ENCODE assay signal across 8 cellular contexts in genomic region chr6:81938014-81938761, GRCh38.
DNase-seq lines count a peak whose midpoint lies in the region; ATAC-seq, FAIRE-seq and TF ChIP-seq lines count a peak whose summit lies in the region.

No MANE protein-coding gene starts in this region.

- peaks cover 31% of the 10 kb centered on the region for H3K4me1 ChIP-seq in mesodermal cell (ENCODE audit: control insufficient read depth, insufficient read depth, low read length, poor library complexity, severe bottlenecking)
- peaks cover 6 to 20% of the 10 kb centered on the region in 2 donors for H3K4me1 ChIP-seq in ascending aorta

- FAIRE-seq in GM19239 (lab: Jason Lieb, UNC) = peak; percentile 49

- no peaks in the 10 kb centered on the region for H3K27me3 ChIP-seq in ascending aorta

- ATAC-seq in HG03520 (IDR thresholded peaks at IDR 0.05; ENCODE audit: unreplicated experiment) = peak; percentile 79
- no peak for ATAC-seq in stimulated activated naive CD8-positive, alpha-beta T cell treated with anti-CD3 and anti-CD28 coated beads, Interleukin-15, Interleukin-2, amounts not matched to agents 100 U/mL and 50 U/mL, for 24 hours
- ATAC-seq in activated CD4-positive, alpha-beta T cell treated with anti-CD3 and anti-CD28 coated beads for 36 hours = no peak

- 61% methylated on average over 2 of the region's 4 CpGs; no CpG with 5 or more reads in 1 of the 2 experiments for WGBS in mesodermal cell (ENCODE audit: insufficient coverage in 2 of 2), 2 experiments

- H3K36me3 ChIP-seq in mesodermal cell (ENCODE audit: control insufficient read depth, insufficient read depth, low read length) (no peaks in the 10 kb centered on the region), ascending aorta (no peaks in the 10 kb centered on the region)

- no peak overlapping the region for H3K27ac Mint-ChIP-seq in activated CD4-positive, alpha-beta T cell treated with anti-CD3 and anti-CD28 coated beads for 36 hours

- POLR2A ChIA-PET in activated CD4-positive, alpha-beta T cell treated with anti-CD3 and anti-CD28 coated beads for 36 hours (lab: Charles Lee) = no interaction called here

- no peak for TF ChIP-seq CTCF in ascending aorta (IDR thresholded peaks at IDR 0.05)

- H3K9me3 ChIP-seq in mesodermal cell (ENCODE audit: control insufficient read depth, low read length) (no peaks in the 10 kb centered on the region), ascending aorta (no peaks in the 10 kb centered on the region)

- H3K27ac ChIP-seq in mesodermal cell (ENCODE audit: low read depth, low read length, severe bottlenecking) (peak overlapping the region; percentile 66), ascending aorta (peak overlapping the region in 1 of 2 donors; percentile 46)

- no peaks in the 10 kb centered on the region for H3K4me1 Mint-ChIP-seq in activated CD4-positive, alpha-beta T cell treated with anti-CD3 and anti-CD28 coated beads for 36 hours

- CTCF ChIA-PET in activated CD4-positive, alpha-beta T cell treated with anti-CD3 and anti-CD28 coated beads for 36 hours (lab: Charles Lee) = interaction anchor here (1.1 kb wide), 1 partner anchor 13 kb away, joined by 3 read pairs; no protein-coding TSS in a partner anchor

- intact Hi-C loops in activated CD4-positive, alpha-beta T cell treated with anti-CD3 and anti-CD28 coated beads for 36 hours (cut with DNase I, micrococcal nuclease) = no loop called here
- intact Hi-C loops in ascending aorta (cut with DNase I) = no loop called here

- no peaks in the 10 kb centered on the region for H3K36me3 Mint-ChIP-seq in activated CD4-positive, alpha-beta T cell treated with anti-CD3 and anti-CD28 coated beads for 36 hours (ENCODE audit: low read depth)

- no peak for DNase-seq in GM19239 (ENCODE audit: insufficient read length, low spot score)
- peak; percentile 58 for DNase-seq in amniotic stem cell (lab: John Stamatoyannopoulos, UW)
- DNase-seq in NCI-H2196 treated with DMSO at 0.1 percent for 48 hours (lab: John Stamatoyannopoulos, UW; ENCODE audit: unreplicated experiment) = no peak
- DNase-seq in stimulated activated naive CD8-positive, alpha-beta T cell treated with anti-CD3 and anti-CD28 coated beads, Interleukin-15, Interleukin-2, amounts not matched to agents 100 U/mL and 50 U/mL, for 24 hours = no peak
- DNase-seq in activated CD4-positive, alpha-beta T cell treated with anti-CD3 and anti-CD28 coated beads for 36 hours = no peak
- no peak for DNase-seq in ascending aorta (ENCODE audit: low spot score in 2 of 2)

- H3K4me3 ChIP-seq in mesodermal cell (ENCODE audit: extremely low read depth, insufficient read depth, low read length, poor library complexity, severe bottlenecking) = no peak overlapping the region
- no peak overlapping the region for H3K4me3 ChIP-seq in ascending aorta

- H3K4me3 Mint-ChIP-seq in activated CD4-positive, alpha-beta T cell treated with anti-CD3 and anti-CD28 coated beads for 36 hours = no peak overlapping the region

- peaks cover 2% of the 10 kb centered on the region for H3K9me3 Mint-ChIP-seq in activated CD4-positive, alpha-beta T cell treated with anti-CD3 and anti-CD28 coated beads for 36 hours (ENCODE audit: low read depth)

- H3K27me3 Mint-ChIP-seq in activated CD4-positive, alpha-beta T cell treated with anti-CD3 and anti-CD28 coated beads for 36 hours = no peaks in the 10 kb centered on the region
